In the genomic region with DNA sequence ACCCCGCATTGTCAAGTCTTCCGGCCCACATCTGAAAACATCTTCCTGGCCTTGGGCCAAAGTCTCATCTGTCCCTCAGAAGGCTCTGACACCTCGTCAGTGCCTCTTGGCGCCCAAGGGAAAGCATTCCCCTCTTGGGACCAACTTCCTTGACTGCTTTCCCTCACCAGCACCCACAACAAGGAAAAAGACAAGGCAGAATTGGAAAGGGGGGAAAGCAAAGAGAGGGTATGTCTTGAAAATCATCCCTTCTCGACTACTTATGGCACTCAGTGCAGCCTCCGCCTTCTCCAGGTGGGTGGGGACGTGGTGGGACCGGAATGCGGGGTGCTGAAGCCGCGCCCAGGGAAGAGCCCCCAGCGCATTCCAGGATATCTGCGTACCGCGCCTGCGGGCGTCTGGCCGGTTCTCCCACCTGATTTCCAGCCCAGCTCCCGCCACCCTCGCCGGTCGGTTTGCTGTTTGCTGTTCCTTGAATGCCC, we compare ENCODE assay signal across 1 cellular context.
A peak's percentile ranks its signal among the peaks of the same experiment; 100 is the strongest.
TF ChIP-seq lines count a peak whose summit lies in the region.

No MANE protein-coding gene starts in this region.

TF ChIP-seq in GM12878, 131 proteins besides CTCF, POLR2A, EP300 and RAD21 (continued from another document):
- TF ChIP-seq, protein P1, sequence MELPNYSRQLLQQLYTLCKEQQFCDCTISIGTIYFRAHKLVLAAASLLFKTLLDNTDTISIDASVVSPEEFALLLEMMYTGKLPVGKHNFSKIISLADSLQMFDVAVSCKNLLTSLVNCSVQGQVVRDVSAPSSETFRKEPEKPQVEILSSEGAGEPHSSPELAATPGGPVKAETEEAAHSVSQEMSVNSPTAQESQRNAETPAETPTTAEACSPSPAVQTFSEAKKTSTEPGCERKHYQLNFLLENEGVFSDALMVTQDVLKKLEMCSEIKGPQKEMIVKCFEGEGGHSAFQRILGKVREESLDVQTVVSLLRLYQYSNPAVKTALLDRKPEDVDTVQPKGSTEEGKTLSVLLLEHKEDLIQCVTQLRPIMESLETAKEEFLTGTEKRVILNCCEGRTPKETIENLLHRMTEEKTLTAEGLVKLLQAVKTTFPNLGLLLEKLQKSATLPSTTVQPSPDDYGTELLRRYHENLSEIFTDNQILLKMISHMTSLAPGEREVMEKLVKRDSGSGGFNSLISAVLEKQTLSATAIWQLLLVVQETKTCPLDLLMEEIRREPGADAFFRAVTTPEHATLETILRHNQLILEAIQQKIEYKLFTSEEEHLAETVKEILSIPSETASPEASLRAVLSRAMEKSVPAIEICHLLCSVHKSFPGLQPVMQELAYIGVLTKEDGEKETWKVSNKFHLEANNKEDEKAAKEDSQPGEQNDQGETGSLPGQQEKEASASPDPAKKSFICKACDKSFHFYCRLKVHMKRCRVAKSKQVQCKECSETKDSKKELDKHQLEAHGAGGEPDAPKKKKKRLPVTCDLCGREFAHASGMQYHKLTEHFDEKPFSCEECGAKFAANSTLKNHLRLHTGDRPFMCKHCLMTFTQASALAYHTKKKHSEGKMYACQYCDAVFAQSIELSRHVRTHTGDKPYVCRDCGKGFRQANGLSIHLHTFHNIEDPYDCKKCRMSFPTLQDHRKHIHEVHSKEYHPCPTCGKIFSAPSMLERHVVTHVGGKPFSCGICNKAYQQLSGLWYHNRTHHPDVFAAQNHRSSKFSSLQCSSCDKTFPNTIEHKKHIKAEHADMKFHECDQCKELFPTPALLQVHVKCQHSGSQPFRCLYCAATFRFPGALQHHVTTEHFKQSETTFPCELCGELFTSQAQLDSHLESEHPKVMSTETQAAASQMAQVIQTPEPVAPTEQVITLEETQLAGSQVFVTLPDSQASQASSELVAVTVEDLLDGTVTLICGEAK (IDR thresholded peaks at IDR 0.05; ENCODE audit: borderline replicate concordance), result 0 out of 2 replicates have a peak, but pooled peaks have one; percentile 2
- TF ChIP-seq, protein P2, sequence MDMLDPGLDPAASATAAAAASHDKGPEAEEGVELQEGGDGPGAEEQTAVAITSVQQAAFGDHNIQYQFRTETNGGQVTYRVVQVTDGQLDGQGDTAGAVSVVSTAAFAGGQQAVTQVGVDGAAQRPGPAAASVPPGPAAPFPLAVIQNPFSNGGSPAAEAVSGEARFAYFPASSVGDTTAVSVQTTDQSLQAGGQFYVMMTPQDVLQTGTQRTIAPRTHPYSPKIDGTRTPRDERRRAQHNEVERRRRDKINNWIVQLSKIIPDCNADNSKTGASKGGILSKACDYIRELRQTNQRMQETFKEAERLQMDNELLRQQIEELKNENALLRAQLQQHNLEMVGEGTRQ (IDR thresholded peaks at IDR 0.05; ENCODE audit: borderline replicate concordance, low read depth, low read length), result no peak
- no peak for TF ChIP-seq FOXK2 (IDR thresholded peaks at IDR 0.05)
- TF ChIP-seq SMC3 (IDR thresholded peaks at IDR 0.05; ENCODE audit: borderline replicate concordance, low read length), result no peak
- TF ChIP-seq, protein P3, sequence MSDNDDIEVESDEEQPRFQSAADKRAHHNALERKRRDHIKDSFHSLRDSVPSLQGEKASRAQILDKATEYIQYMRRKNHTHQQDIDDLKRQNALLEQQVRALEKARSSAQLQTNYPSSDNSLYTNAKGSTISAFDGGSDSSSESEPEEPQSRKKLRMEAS (IDR thresholded peaks at IDR 0.05; ENCODE audit: low read depth, low read length), result no peak
- TF ChIP-seq WRNIP1 (IDR thresholded peaks at IDR 0.05; ENCODE audit: borderline replicate concordance, low read depth, low read length), result no peak
- no peak for TF ChIP-seq SP1 (IDR thresholded peaks at IDR 0.05; ENCODE audit: low read depth, low read length)
- no peak for TF ChIP-seq ASH2L (IDR thresholded peaks at IDR 0.05; ENCODE audit: borderline replicate concordance, low read depth)
- no peak for TF ChIP-seq STAT1 (conservative IDR thresholded peaks at IDR 0.05)
- TF ChIP-seq IKZF1 (conservative IDR thresholded peaks at IDR 0.05), result peak; percentile 53
- no peak for TF ChIP-seq SIN3A (IDR thresholded peaks at IDR 0.05; ENCODE audit: low read depth, low read length)
- TF ChIP-seq NFIC (IDR thresholded peaks at IDR 0.05; ENCODE audit: low read depth, low read length), result no peak
- TF ChIP-seq CHD1 (IDR thresholded peaks at IDR 0.05; ENCODE audit: low read depth, low read length), result no peak
- peak; percentile 50; the same call in 1 of the 2 replicates for TF ChIP-seq LARP7 (IDR thresholded peaks at IDR 0.05)
- TF ChIP-seq RFX5 (IDR thresholded peaks at IDR 0.05; ENCODE audit: low read depth, low read length), result no peak
- no peak for TF ChIP-seq CREM (IDR thresholded peaks at IDR 0.05; ENCODE audit: low read depth)
- TF ChIP-seq CHD2 (IDR thresholded peaks at IDR 0.05; ENCODE audit: borderline replicate concordance, low read depth, low read length), result no peak
- TF ChIP-seq, protein P4, sequence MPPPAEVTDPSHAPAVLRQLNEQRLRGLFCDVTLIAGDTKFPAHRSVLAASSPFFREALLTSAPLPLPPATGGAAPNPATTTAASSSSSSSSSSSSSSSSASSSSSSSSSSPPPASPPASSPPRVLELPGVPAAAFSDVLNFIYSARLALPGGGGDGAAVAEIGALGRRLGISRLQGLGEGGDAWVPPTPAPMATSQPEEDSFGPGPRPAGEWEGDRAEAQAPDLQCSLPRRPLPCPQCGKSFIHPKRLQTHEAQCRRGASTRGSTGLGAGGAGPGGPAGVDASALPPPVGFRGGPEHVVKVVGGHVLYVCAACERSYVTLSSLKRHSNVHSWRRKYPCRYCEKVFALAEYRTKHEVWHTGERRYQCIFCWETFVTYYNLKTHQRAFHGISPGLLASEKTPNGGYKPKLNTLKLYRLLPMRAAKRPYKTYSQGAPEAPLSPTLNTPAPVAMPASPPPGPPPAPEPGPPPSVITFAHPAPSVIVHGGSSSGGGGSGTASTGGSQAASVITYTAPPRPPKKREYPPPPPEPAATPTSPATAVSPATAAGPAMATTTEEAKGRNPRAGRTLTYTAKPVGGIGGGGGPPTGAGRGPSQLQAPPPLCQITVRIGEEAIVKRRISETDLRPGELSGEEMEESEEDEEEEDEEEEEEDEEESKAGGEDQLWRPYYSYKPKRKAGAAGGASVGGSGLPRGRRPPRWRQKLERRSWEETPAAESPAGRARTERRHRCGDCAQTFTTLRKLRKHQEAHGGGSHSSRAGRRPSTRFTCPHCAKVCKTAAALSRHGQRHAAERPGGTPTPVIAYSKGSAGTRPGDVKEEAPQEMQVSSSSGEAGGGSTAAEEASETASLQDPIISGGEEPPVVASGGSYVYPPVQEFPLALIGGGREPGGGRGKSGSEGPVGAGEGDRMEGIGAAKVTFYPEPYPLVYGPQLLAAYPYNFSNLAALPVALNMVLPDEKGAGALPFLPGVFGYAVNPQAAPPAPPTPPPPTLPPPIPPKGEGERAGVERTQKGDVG (CRISPR knock-in tag; IDR thresholded peaks at IDR 0.05), result no peak
- TF ChIP-seq KLF5 (IDR thresholded peaks at IDR 0.05; ENCODE audit: partially characterized antibody), result no peak
- TF ChIP-seq, protein P5, sequence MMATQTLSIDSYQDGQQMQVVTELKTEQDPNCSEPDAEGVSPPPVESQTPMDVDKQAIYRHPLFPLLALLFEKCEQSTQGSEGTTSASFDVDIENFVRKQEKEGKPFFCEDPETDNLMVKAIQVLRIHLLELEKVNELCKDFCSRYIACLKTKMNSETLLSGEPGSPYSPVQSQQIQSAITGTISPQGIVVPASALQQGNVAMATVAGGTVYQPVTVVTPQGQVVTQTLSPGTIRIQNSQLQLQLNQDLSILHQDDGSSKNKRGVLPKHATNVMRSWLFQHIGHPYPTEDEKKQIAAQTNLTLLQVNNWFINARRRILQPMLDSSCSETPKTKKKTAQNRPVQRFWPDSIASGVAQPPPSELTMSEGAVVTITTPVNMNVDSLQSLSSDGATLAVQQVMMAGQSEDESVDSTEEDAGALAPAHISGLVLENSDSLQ (IDR thresholded peaks at IDR 0.05), result no peak
- no peak for TF ChIP-seq JUNB (IDR thresholded peaks at IDR 0.05)
- TF ChIP-seq CREB1 (IDR thresholded peaks at IDR 0.05; ENCODE audit: low read depth), result no peak
- no peak for TF ChIP-seq ZNF207 (IDR thresholded peaks at IDR 0.05; ENCODE audit: borderline replicate concordance)
- TF ChIP-seq ATF2 (IDR thresholded peaks at IDR 0.05; ENCODE audit: low read length), result no peak
- no peak for TF ChIP-seq MTA3 (IDR thresholded peaks at IDR 0.05; ENCODE audit: borderline replicate concordance, low read length)
- TF ChIP-seq GATAD2B (conservative IDR thresholded peaks at IDR 0.05; ENCODE audit: low read depth), result no peak
